In genomic region chr9:114004221-114004716, GRCh38 we compare ENCODE assay signal across 11 cellular contexts.
DNase-seq lines count a peak whose midpoint lies in the region; ATAC-seq and TF ChIP-seq lines count a peak whose summit lies in the region.
"Had no signal": no experiment of that assay in that cellular context is flagged by ENCODE, and none has a peak within 500 bp of the region (broad histone marks: within the 10 kb centered on the region; RNA-seq: fewer than 3 reads in every experiment).

No MANE protein-coding gene starts in this region.

- H3K4me1 Mint-ChIP-seq in activated CD4-positive, alpha-beta memory T cell treated with anti-CD3 and anti-CD28 coated beads, Interleukin-2, amount 10 ng/mL, durations not matched to agents 7 days and 5 days: no peaks in the 10 kb centered on the region
- H3K4me1 Mint-ChIP-seq in activated CD4-positive, alpha-beta memory T cell treated with anti-CD3 and anti-CD28 coated beads for 36 hours (ENCODE audit: low read depth): no peaks in the 10 kb centered on the region
- H3K4me1 Mint-ChIP-seq in dendritic cell treated with granulocyte-macrophage colony-stimulating factor and Interleukin-4, amounts not matched to agents 40 ng/mL and 50 ng/mL, for 4 days (ENCODE audit: low read depth): peaks cover 16% of the 10 kb centered on the region
- H3K4me1 Mint-ChIP-seq: naive thymus-derived CD8-positive, alpha-beta T cell had no signal

- TF ChIP-seq POLR2A in lower leg skin (IDR thresholded peaks at IDR 0.05): no peak
- TF ChIP-seq POLR2A in tibial nerve (IDR thresholded peaks at IDR 0.05): no peak

- no peak overlapping the region for H3K4me3 Mint-ChIP-seq in activated CD4-positive, alpha-beta memory T cell treated with anti-CD3 and anti-CD28 coated beads, Interleukin-2, amount 10 ng/mL, durations not matched to agents 7 days and 5 days
- H3K4me3 Mint-ChIP-seq in activated CD4-positive, alpha-beta memory T cell treated with anti-CD3 and anti-CD28 coated beads for 36 hours: no peak overlapping the region
- H3K4me3 Mint-ChIP-seq in dendritic cell treated with granulocyte-macrophage colony-stimulating factor and Interleukin-4, amounts not matched to agents 40 ng/mL and 50 ng/mL, for 4 days: peak overlapping the region; percentile 35
- H3K4me3 Mint-ChIP-seq: naive thymus-derived CD8-positive, alpha-beta T cell had no signal

- H3K27me3 Mint-ChIP-seq in activated CD4-positive, alpha-beta memory T cell treated with anti-CD3 and anti-CD28 coated beads, Interleukin-2, amount 10 ng/mL, durations not matched to agents 7 days and 5 days: no peaks in the 10 kb centered on the region
- H3K27me3 Mint-ChIP-seq in activated CD4-positive, alpha-beta memory T cell treated with anti-CD3 and anti-CD28 coated beads for 36 hours: no peaks in the 10 kb centered on the region
- peaks cover 10% of the 10 kb centered on the region for H3K27me3 Mint-ChIP-seq in dendritic cell treated with granulocyte-macrophage colony-stimulating factor and Interleukin-4, amounts not matched to agents 40 ng/mL and 50 ng/mL, for 4 days
- H3K27me3 Mint-ChIP-seq: naive thymus-derived CD8-positive, alpha-beta T cell had no signal

- POLR2A ChIA-PET in activated CD4-positive, alpha-beta memory T cell treated with anti-CD3 and anti-CD28 coated beads, Interleukin-2, amount 10 ng/mL, durations not matched to agents 7 days and 5 days (lab: Charles Lee): no interaction called here
- POLR2A ChIA-PET in activated CD4-positive, alpha-beta memory T cell treated with anti-CD3 and anti-CD28 coated beads for 36 hours (lab: Charles Lee): no interaction called here

- no peaks in the 10 kb centered on the region for H3K27me3 ChIP-seq in tibial nerve
- H3K27me3 ChIP-seq: SJSA1 had no signal

- no peaks in the 10 kb centered on the region for H3K9me3 Mint-ChIP-seq in activated CD4-positive, alpha-beta memory T cell treated with anti-CD3 and anti-CD28 coated beads, Interleukin-2, amount 10 ng/mL, durations not matched to agents 7 days and 5 days
- H3K9me3 Mint-ChIP-seq in activated CD4-positive, alpha-beta memory T cell treated with anti-CD3 and anti-CD28 coated beads for 36 hours: no peaks in the 10 kb centered on the region
- no peaks in the 10 kb centered on the region for H3K9me3 Mint-ChIP-seq in dendritic cell treated with granulocyte-macrophage colony-stimulating factor and Interleukin-4, amounts not matched to agents 40 ng/mL and 50 ng/mL, for 4 days

- ATAC-seq in GM19463 (IDR thresholded peaks at IDR 0.05; ENCODE audit: unreplicated experiment): no peak
- no peak for ATAC-seq in esophagus mucosa
- no peak for ATAC-seq in GM19351 (IDR thresholded peaks at IDR 0.05; ENCODE audit: unreplicated experiment)
- ATAC-seq: naive thymus-derived CD8-positive, alpha-beta T cell had no signal

- no peaks in the 10 kb centered on the region for H3K9me3 ChIP-seq in tibial nerve
- H3K9me3 ChIP-seq: SJSA1 had no signal

- H3K36me3 Mint-ChIP-seq in activated CD4-positive, alpha-beta memory T cell treated with anti-CD3 and anti-CD28 coated beads, Interleukin-2, amount 10 ng/mL, durations not matched to agents 7 days and 5 days (ENCODE audit: low read depth): no peaks in the 10 kb centered on the region
- no peaks in the 10 kb centered on the region for H3K36me3 Mint-ChIP-seq in activated CD4-positive, alpha-beta memory T cell treated with anti-CD3 and anti-CD28 coated beads for 36 hours
- no peaks in the 10 kb centered on the region for H3K36me3 Mint-ChIP-seq in dendritic cell treated with granulocyte-macrophage colony-stimulating factor and Interleukin-4, amounts not matched to agents 40 ng/mL and 50 ng/mL, for 4 days (ENCODE audit: low read depth)

- H3K36me3 ChIP-seq in tibial nerve: peaks cover 0 to 69% (median 0%) of the 10 kb centered on the region in 3 donors

- H3K27ac Mint-ChIP-seq in activated CD4-positive, alpha-beta memory T cell treated with anti-CD3 and anti-CD28 coated beads, Interleukin-2, amount 10 ng/mL, durations not matched to agents 7 days and 5 days: no peak overlapping the region
- no peak overlapping the region for H3K27ac Mint-ChIP-seq in activated CD4-positive, alpha-beta memory T cell treated with anti-CD3 and anti-CD28 coated beads for 36 hours
- H3K27ac Mint-ChIP-seq in dendritic cell treated with granulocyte-macrophage colony-stimulating factor and Interleukin-4, amounts not matched to agents 40 ng/mL and 50 ng/mL, for 4 days: no peak overlapping the region
- H3K27ac Mint-ChIP-seq: naive thymus-derived CD8-positive, alpha-beta T cell had no signal

- intact Hi-C loops in activated CD4-positive, alpha-beta memory T cell treated with anti-CD3 and anti-CD28 coated beads for 36 hours (cut with micrococcal nuclease): no loop called here
- intact Hi-C loops in dendritic cell treated with granulocyte-macrophage colony-stimulating factor and Interleukin-4, amounts not matched to agents 40 ng/mL and 50 ng/mL, for 4 days (cut with micrococcal nuclease): no loop called here
- intact Hi-C loops in lower leg skin (cut with DNase I; ENCODE audit: low total_unique reads): no loop called here

- peaks cover 0 to 25% (median 9%) of the 10 kb centered on the region in 4 donors for H3K4me1 ChIP-seq in tibial nerve
- H3K4me1 ChIP-seq: SJSA1 had no signal

- H3K27ac ChIP-seq in tibial nerve: peak overlapping the region in 3 of 4 donors; percentile 11 to 68 (median 61)
- H3K27ac ChIP-seq: SJSA1 had no signal

- H3K4me3 ChIP-seq in lower leg skin (ENCODE audit: low read depth, poor library complexity, severe bottlenecking) (no peak overlapping the region), tibial nerve (no peak overlapping the region)
- H3K4me3 ChIP-seq: SJSA1 had no signal

- WGBS in lower leg skin, 2 donors: 71 to 75% methylated on average over 15 of the region's 15 CpGs
- 38% methylated on average over 15 of the region's 15 CpGs for WGBS in tibial nerve, 2 donors

- TF ChIP-seq CTCF in lower leg skin (IDR thresholded peaks at IDR 0.05): no peak
- TF ChIP-seq CTCF in tibial nerve (IDR thresholded peaks at IDR 0.05): peak in 1 of 5 experiments; percentile 11

- DNase-seq in activated CD4-positive, alpha-beta memory T cell treated with anti-CD3 and anti-CD28 coated beads, Interleukin-2, amount 10 ng/mL, durations not matched to agents 7 days and 5 days: peak; percentile 5
- no peak for DNase-seq in activated CD4-positive, alpha-beta memory T cell treated with anti-CD3 and anti-CD28 coated beads for 36 hours
- DNase-seq in lower leg skin (ENCODE audit: low spot score in 2 of 2) (peak; percentile 53 to 84), tibial nerve (ENCODE audit: low spot score in 2 of 2) (peak in 1 of 2 donors; percentile 39)
- DNase-seq: ACHN had no signal

- TF ChIP-seq EP300 in tibial nerve (IDR thresholded peaks at IDR 0.05): peak in 1 of 2 donors; percentile 80

- CTCF ChIA-PET in activated CD4-positive, alpha-beta memory T cell treated with anti-CD3 and anti-CD28 coated beads, Interleukin-2, amount 10 ng/mL, durations not matched to agents 7 days and 5 days (lab: Charles Lee): no interaction called here
- CTCF ChIA-PET in activated CD4-positive, alpha-beta memory T cell treated with anti-CD3 and anti-CD28 coated beads for 36 hours (lab: Charles Lee): no interaction called here
